Comparison of ENCODE assay signal across 14 cellular contexts in genomic region chr1:119350866-119351265, GRCh38. TPM values are rescaled to one million over a fixed set of nuclear protein-coding genes. Genes with fewer than 3 reads are reported as not detected.
"Had no signal": no experiment of that assay in that cellular context is flagged by ENCODE, and none has a peak within 500 bp of the region (broad histone marks: within the 10 kb centered on the region; RNA-seq: fewer than 3 reads in every experiment).

No MANE protein-coding gene starts in this region.

RNA-seq across cellular contexts. Expression of gene HAO2, which starts 17.7 kb away (rescaled TPM):
- total RNA-seq: activated B cell treated with CpG ODN at 0.5 μM for 24 hours; activated CD4-positive, alpha-beta memory T cell treated with anti-CD3 and anti-CD28 coated beads for 36 hours; activated CD4-positive, alpha-beta memory T cell treated with anti-CD3 and anti-CD28 coated beads, Interleukin-2, amount 10 ng/mL, durations not matched to agents 7 days and 5 days; activated CD4-positive, alpha-beta T cell treated with anti-CD3 and anti-CD28 coated beads for 36 hours; activated CD4-positive, alpha-beta T cell treated with anti-CD3 and anti-CD28 coated beads, Interleukin-2, amount 10 ng/mL, durations not matched to agents 24 days and 14 days; activated CD4-positive, alpha-beta T cell treated with anti-CD3 and anti-CD28 coated beads, Interleukin-2, amount 10 ng/mL, durations not matched to agents 7 days and 5 days; activated CD8-positive, alpha-beta memory T cell treated with anti-CD3 and anti-CD28 coated beads for 36 hours; activated CD8-positive, alpha-beta memory T cell treated with anti-CD3 and anti-CD28 coated beads, Interleukin-2, amount 10 ng/mL, durations not matched to agents 7 days and 5 days; activated CD8-positive, alpha-beta T cell treated with anti-CD3 and anti-CD28 coated beads for 36 hours; activated CD8-positive, alpha-beta T cell treated with anti-CD3 and anti-CD28 coated beads, Interleukin-2, amount 10 ng/mL, durations not matched to agents 7 days and 5 days; T-cell; T-helper 1 cell treated with Interleukin-12 subunit alpha and Interleukin-12 subunit beta and Interleukin-4 antibody, amounts not matched to agents 30 ng/mL and 1 ng/mL, for 36 hours; T-helper 17 cell; T-helper 2 cell treated with Interferon-gamma antibody and Interleukin-4, amounts not matched to agents 100 ng/mL and 5 ng/mL, for 36 hours had no signal
